1 cellular context compared by ENCODE assay signal in the genomic region with DNA sequence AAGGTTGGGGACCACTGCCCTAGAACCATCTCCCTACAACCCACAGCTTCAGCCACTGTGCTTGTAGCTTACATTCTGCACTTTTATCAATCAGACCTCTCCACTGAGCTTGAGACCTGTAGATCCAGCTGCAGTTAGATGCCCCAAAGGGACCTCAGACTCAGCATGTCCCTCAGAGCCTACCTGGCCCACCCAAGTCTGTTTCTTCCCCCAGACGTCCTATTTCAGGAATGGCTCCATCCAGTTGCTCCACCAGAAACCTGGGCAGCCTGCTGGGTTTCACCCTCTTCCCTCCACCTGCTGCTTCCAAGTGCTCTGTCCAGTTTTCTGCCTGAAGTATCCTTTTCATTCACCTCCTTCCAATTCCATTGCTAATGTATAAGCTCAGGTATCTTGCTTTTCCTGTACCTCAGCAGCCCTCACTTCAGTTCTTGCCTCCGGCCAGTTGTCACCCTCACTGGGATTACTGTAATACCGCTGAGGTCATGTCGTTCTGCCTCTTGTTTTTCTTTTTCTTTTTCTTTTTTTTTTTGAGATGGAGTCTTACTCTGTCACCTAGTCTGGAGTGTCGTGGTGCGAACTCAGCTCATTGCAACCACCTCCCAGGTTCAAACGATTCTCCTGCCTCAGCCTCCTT.
TF ChIP-seq lines count a peak whose summit lies in the region.

No MANE protein-coding gene starts in this region.

TF ChIP-seq in SK-N-SH treated with all-trans-retinoic acid at 6 μM for 48 hours, 23 proteins besides CTCF, POLR2A, EP300 and RAD21:
- TF ChIP-seq ARNTL (CRISPR knock-in tag; IDR thresholded peaks at IDR 0.05; ENCODE audit: borderline replicate concordance, low read depth) (no peak), ZNF70 (CRISPR knock-in tag; IDR thresholded peaks at IDR 0.05) (no peak), ZNF8 (CRISPR knock-in tag; IDR thresholded peaks at IDR 0.05) (no peak), PPARA (CRISPR knock-in tag; IDR thresholded peaks at IDR 0.05; ENCODE audit: borderline replicate concordance) (no peak), TCF4 (CRISPR knock-in tag; IDR thresholded peaks at IDR 0.05; ENCODE audit: borderline replicate concordance) (no peak), CSDC2 (CRISPR knock-in tag; IDR thresholded peaks at IDR 0.05) (no peak), ZC3H10 (CRISPR knock-in tag; IDR thresholded peaks at IDR 0.05) (no peak), BACH2 (CRISPR knock-in tag; IDR thresholded peaks at IDR 0.05; ENCODE audit: borderline replicate concordance) (no peak)
- TF ChIP-seq, protein P1, sequence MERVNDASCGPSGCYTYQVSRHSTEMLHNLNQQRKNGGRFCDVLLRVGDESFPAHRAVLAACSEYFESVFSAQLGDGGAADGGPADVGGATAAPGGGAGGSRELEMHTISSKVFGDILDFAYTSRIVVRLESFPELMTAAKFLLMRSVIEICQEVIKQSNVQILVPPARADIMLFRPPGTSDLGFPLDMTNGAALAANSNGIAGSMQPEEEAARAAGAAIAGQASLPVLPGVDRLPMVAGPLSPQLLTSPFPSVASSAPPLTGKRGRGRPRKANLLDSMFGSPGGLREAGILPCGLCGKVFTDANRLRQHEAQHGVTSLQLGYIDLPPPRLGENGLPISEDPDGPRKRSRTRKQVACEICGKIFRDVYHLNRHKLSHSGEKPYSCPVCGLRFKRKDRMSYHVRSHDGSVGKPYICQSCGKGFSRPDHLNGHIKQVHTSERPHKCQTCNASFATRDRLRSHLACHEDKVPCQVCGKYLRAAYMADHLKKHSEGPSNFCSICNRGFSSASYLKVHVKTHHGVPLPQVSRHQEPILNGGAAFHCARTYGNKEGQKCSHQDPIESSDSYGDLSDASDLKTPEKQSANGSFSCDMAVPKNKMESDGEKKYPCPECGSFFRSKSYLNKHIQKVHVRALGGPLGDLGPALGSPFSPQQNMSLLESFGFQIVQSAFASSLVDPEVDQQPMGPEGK (CRISPR knock-in tag; IDR thresholded peaks at IDR 0.05; ENCODE audit: borderline replicate concordance) = no peak
- TF ChIP-seq, protein P2, sequence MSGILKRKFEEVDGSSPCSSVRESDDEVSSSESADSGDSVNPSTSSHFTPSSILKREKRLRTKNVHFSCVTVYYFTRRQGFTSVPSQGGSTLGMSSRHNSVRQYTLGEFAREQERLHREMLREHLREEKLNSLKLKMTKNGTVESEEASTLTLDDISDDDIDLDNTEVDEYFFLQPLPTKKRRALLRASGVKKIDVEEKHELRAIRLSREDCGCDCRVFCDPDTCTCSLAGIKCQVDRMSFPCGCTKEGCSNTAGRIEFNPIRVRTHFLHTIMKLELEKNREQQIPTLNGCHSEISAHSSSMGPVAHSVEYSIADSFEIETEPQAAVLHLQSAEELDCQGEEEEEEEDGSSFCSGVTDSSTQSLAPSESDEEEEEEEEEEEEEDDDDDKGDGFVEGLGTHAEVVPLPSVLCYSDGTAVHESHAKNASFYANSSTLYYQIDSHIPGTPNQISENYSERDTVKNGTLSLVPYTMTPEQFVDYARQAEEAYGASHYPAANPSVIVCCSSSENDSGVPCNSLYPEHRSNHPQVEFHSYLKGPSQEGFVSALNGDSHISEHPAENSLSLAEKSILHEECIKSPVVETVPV (CRISPR knock-in tag; IDR thresholded peaks at IDR 0.05) = no peak
